ENCODE assay signal across 1 cellular context in the genomic region with DNA sequence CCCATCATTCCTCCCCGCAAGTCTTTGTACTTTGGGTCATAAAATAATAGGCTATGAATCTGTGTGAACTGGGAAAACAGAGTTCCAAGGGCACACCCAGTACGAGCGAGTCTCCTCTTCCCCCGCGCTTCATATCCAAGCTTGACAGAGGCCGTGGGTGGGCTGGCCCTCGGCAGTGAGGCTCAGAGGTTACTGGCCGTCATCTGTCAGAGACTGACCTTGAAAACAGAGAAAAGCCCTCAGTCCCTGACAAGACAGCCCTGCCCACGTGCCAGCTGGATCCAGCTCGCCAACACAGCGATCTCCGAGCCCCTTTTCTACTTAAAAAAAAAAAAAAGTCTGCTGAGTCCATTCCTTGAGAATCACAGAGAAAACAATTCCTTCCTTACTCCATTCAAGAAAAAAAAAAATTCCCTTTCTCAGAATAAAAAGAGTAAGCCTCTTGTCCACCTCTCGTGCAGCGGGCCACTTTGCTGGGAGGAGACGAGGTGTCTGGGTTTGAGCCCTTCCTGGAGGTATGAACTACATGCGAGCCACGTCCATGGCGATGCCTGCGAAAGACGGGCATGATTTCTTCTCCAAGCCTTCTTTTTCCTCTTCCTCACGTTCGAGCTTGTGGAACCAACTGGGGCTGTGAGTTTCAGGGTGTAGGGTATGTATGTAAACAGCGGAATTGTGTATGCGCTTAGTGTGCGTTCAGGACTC.
TF ChIP-seq lines count a peak whose summit lies in the region.

No MANE protein-coding gene starts in this region.

TF ChIP-seq in GM23338, 12 proteins besides CTCF, POLR2A, EP300 and RAD21 (continued from another document):
- TF ChIP-seq, protein P1, sequence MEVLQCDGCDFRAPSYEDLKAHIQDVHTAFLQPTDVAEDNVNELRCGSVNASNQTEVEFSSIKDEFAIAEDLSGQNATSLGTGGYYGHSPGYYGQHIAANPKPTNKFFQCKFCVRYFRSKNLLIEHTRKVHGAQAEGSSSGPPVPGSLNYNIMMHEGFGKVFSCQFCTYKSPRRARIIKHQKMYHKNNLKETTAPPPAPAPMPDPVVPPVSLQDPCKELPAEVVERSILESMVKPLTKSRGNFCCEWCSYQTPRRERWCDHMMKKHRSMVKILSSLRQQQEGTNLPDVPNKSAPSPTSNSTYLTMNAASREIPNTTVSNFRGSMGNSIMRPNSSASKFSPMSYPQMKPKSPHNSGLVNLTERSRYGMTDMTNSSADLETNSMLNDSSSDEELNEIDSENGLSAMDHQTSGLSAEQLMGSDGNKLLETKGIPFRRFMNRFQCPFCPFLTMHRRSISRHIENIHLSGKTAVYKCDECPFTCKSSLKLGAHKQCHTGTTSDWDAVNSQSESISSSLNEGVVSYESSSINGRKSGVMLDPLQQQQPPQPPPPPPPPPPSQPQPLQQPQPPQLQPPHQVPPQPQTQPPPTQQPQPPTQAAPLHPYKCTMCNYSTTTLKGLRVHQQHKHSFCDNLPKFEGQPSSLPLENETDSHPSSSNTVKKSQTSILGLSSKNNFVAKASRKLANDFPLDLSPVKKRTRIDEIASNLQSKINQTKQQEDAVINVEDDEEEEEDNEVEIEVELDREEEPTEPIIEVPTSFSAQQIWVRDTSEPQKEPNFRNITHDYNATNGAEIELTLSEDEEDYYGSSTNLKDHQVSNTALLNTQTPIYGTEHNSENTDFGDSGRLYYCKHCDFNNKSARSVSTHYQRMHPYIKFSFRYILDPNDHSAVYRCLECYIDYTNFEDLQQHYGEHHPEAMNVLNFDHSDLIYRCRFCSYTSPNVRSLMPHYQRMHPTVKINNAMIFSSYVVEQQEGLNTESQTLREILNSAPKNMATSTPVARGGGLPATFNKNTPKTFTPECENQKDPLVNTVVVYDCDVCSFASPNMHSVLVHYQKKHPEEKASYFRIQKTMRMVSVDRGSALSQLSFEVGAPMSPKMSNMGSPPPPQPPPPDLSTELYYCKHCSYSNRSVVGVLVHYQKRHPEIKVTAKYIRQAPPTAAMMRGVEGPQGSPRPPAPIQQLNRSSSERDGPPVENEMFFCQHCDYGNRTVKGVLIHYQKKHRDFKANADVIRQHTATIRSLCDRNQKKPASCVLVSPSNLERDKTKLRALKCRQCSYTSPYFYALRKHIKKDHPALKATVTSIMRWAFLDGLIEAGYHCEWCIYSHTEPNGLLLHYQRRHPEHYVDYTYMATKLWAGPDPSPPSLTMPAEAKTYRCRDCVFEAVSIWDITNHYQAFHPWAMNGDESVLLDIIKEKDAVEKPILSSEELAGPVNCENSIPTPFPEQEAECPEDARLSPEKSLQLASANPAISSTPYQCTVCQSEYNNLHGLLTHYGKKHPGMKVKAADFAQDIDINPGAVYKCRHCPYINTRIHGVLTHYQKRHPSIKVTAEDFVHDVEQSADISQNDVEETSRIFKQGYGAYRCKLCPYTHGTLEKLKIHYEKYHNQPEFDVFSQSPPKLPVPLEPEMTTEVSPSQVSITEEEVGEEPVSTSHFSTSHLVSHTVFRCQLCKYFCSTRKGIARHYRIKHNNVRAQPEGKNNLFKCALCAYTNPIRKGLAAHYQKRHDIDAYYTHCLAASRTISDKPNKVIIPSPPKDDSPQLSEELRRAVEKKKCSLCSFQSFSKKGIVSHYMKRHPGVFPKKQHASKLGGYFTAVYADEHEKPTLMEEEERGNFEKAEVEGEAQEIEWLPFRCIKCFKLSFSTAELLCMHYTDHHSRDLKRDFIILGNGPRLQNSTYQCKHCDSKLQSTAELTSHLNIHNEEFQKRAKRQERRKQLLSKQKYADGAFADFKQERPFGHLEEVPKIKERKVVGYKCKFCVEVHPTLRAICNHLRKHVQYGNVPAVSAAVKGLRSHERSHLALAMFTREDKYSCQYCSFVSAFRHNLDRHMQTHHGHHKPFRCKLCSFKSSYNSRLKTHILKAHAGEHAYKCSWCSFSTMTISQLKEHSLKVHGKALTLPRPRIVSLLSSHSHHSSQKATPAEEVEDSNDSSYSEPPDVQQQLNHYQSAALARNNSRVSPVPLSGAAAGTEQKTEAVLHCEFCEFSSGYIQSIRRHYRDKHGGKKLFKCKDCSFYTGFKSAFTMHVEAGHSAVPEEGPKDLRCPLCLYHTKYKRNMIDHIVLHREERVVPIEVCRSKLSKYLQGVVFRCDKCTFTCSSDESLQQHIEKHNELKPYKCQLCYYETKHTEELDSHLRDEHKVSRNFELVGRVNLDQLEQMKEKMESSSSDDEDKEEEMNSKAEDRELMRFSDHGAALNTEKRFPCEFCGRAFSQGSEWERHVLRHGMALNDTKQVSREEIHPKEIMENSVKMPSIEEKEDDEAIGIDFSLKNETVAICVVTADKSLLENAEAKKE (CRISPR knock-in tag; IDR thresholded peaks at IDR 0.05): no peak
- no peak for TF ChIP-seq STAT1 (IDR thresholded peaks at IDR 0.05; ENCODE audit: unreplicated experiment)
- TF ChIP-seq POLR2AphosphoS5 (IDR thresholded peaks at IDR 0.05; ENCODE audit: low read depth): no peak
- TF ChIP-seq NANOG (IDR thresholded peaks at IDR 0.05; ENCODE audit: borderline replicate concordance): no peak
- no peak for TF ChIP-seq ZNF114 (CRISPR knock-in tag; IDR thresholded peaks at IDR 0.05)
- TF ChIP-seq CREB1 (CRISPR knock-in tag; IDR thresholded peaks at IDR 0.05; ENCODE audit: low read depth): no peak
- TF ChIP-seq EZH2 (IDR thresholded peaks at IDR 0.05; ENCODE audit: low read depth, unreplicated experiment): no peak
- TF ChIP-seq, protein P2, sequence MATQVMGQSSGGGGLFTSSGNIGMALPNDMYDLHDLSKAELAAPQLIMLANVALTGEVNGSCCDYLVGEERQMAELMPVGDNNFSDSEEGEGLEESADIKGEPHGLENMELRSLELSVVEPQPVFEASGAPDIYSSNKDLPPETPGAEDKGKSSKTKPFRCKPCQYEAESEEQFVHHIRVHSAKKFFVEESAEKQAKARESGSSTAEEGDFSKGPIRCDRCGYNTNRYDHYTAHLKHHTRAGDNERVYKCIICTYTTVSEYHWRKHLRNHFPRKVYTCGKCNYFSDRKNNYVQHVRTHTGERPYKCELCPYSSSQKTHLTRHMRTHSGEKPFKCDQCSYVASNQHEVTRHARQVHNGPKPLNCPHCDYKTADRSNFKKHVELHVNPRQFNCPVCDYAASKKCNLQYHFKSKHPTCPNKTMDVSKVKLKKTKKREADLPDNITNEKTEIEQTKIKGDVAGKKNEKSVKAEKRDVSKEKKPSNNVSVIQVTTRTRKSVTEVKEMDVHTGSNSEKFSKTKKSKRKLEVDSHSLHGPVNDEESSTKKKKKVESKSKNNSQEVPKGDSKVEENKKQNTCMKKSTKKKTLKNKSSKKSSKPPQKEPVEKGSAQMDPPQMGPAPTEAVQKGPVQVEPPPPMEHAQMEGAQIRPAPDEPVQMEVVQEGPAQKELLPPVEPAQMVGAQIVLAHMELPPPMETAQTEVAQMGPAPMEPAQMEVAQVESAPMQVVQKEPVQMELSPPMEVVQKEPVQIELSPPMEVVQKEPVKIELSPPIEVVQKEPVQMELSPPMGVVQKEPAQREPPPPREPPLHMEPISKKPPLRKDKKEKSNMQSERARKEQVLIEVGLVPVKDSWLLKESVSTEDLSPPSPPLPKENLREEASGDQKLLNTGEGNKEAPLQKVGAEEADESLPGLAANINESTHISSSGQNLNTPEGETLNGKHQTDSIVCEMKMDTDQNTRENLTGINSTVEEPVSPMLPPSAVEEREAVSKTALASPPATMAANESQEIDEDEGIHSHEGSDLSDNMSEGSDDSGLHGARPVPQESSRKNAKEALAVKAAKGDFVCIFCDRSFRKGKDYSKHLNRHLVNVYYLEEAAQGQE (IDR thresholded peaks at IDR 0.05; ENCODE audit: unreplicated experiment): no peak
- TF ChIP-seq JUNB (IDR thresholded peaks at IDR 0.05; ENCODE audit: unreplicated experiment): no peak
